ENCODE assay signal across 13 cellular contexts in the genomic region with DNA sequence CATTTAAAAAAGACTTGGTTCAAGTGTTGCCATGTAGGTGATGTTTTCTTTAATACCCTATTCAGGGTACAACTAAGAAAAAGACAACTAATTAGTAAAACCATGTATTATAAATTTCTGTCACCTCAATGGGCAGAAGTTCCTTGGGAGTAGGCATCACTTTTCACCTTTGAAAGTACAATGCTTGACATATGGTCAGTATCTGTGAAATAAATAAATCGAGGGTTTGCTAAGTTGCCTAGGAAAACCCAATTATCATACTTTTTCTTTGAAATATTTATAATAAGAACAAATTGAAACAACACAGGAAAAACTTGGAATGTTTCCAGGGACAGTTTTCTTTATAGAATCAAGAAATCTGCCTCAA. TPM values are rescaled to one million over a fixed set of nuclear protein-coding genes. Genes with fewer than 3 reads are reported as not detected.
DNase-seq lines count a peak whose midpoint lies in the region; ATAC-seq and TF ChIP-seq lines count a peak whose summit lies in the region.
"Had no signal": no experiment of that assay in that cellular context is flagged by ENCODE, and none has a peak within 500 bp of the region (broad histone marks: within the 10 kb centered on the region; RNA-seq: fewer than 3 reads in every experiment).

No MANE protein-coding gene starts in this region.

- H3K27ac ChIP-seq in Karpas-422 (ENCODE audit: low read length) = peak overlapping the region; percentile 69
- H3K27ac ChIP-seq in breast epithelium = peak overlapping the region; percentile 39 to 84
- H3K27ac ChIP-seq in mesendoderm (ENCODE audit: low read depth, low read length) = no peak overlapping the region

- peak overlapping the region; percentile 3 for H3K27ac Mint-ChIP-seq in type B pancreatic cell
- H3K27ac Mint-ChIP-seq: activated CD8-positive, alpha-beta memory T cell treated with anti-CD3 and anti-CD28 coated beads, Interleukin-2, amount 10 ng/mL, durations not matched to agents 7 days and 5 days; activated naive CD8-positive, alpha-beta T cell treated with anti-CD3 and anti-CD28 coated beads, Interleukin-2, amount 10 ng/mL, durations not matched to agents 7 days and 5 days had no signal

- WGBS in mesendoderm (ENCODE audit: extremely low coverage, insufficient coverage, low lambda C conversion rate) = no CpG with 5 or more reads among the region's 1 CpG

- no peak for TF ChIP-seq POLR2A in breast epithelium (IDR thresholded peaks at IDR 0.05)

- peaks cover 97% of the 10 kb centered on the region for H3K79me2 ChIP-seq in Karpas-422 (ENCODE audit: low read length)
- peaks cover 39% of the 10 kb centered on the region for H3K79me2 ChIP-seq in mesendoderm (ENCODE audit: control insufficient read depth, insufficient read depth, low read length)

- no peak overlapping the region for H2AK5ac ChIP-seq in mesendoderm (ENCODE audit: low read length)

- H3K9me2 ChIP-seq in Karpas-422 (replicated peaks; ENCODE audit: insufficient read depth, low read length) = no peaks in the 10 kb centered on the region

- TF ChIP-seq CTCF in breast epithelium (IDR thresholded peaks at IDR 0.05) (no peak), type B pancreatic cell (conservative IDR thresholded peaks at IDR 0.05) (no peak), omental fat pad (IDR thresholded peaks at IDR 0.05) (no peak)

- no peak overlapping the region for H2BK120ac ChIP-seq in mesendoderm (ENCODE audit: low read depth, low read length)

- H3K4me1 ChIP-seq in Karpas-422 (ENCODE audit: low read length) (peaks cover 74% of the 10 kb centered on the region), breast epithelium (peaks cover 0 to 6% of the 10 kb centered on the region in 2 donors), mesendoderm (ENCODE audit: control insufficient read depth, low read depth, low read length) (peaks cover 21% of the 10 kb centered on the region)

- ATAC-seq in GM18868 (IDR thresholded peaks at IDR 0.05; ENCODE audit: unreplicated experiment) (no peak), omental fat pad (ENCODE audit: low FRiP score) (no peak)
- ATAC-seq: activated CD8-positive, alpha-beta memory T cell treated with anti-CD3 and anti-CD28 coated beads, Interleukin-2, amount 10 ng/mL, durations not matched to agents 7 days and 5 days had no signal

- H2BK15ac ChIP-seq in mesendoderm (replicated peaks; ENCODE audit: low read depth) = no peak overlapping the region

- no peak for DNase-seq in Karpas-422
- DNase-seq in breast epithelium (ENCODE audit: low spot score in 2 of 2) = no peak
- no peak for DNase-seq in mesendoderm
- no peak for DNase-seq in type B pancreatic cell (ENCODE audit: extremely low spot score, unreplicated experiment)
- no peak for DNase-seq in activated T-cell treated with anti-CD3 and anti-CD28 coated beads for 4 hours
- no peak for DNase-seq in omental fat pad (ENCODE audit: low spot score)
- DNase-seq: activated CD8-positive, alpha-beta memory T cell treated with anti-CD3 and anti-CD28 coated beads, Interleukin-2, amount 10 ng/mL, durations not matched to agents 7 days and 5 days; activated naive CD8-positive, alpha-beta T cell treated with anti-CD3 and anti-CD28 coated beads, Interleukin-2, amount 10 ng/mL, durations not matched to agents 7 days and 5 days; effector CD8-positive, alpha-beta T cell; hippocampal formation; NCI-H1105 treated with DMSO at 0.1 percent for 48 hours; stimulated activated CD4-positive, alpha-beta T cell treated with anti-CD3 and anti-CD28 coated beads, Interleukin-4, amount 100 ng/mL, for 4 hours had no signal

- H3K9me3 ChIP-seq in Karpas-422 (ENCODE audit: low read length) (no peaks in the 10 kb centered on the region), breast epithelium (no peaks in the 10 kb centered on the region)

- peaks cover 28% of the 10 kb centered on the region for H3K36me3 Mint-ChIP-seq in type B pancreatic cell
- H3K36me3 Mint-ChIP-seq: activated CD8-positive, alpha-beta memory T cell treated with anti-CD3 and anti-CD28 coated beads, Interleukin-2, amount 10 ng/mL, durations not matched to agents 7 days and 5 days; activated naive CD8-positive, alpha-beta T cell treated with anti-CD3 and anti-CD28 coated beads, Interleukin-2, amount 10 ng/mL, durations not matched to agents 7 days and 5 days had no signal

- no peak overlapping the region for H3K4me3 ChIP-seq in Karpas-422 (ENCODE audit: low read length)
- no peak overlapping the region for H3K4me3 ChIP-seq in breast epithelium
- H3K4me3 ChIP-seq in mesendoderm (ENCODE audit: low read length) = no peak overlapping the region

- H3K9me3 Mint-ChIP-seq in type B pancreatic cell = peaks cover 4% of the 10 kb centered on the region
- H3K9me3 Mint-ChIP-seq: activated naive CD8-positive, alpha-beta T cell treated with anti-CD3 and anti-CD28 coated beads, Interleukin-2, amount 10 ng/mL, durations not matched to agents 7 days and 5 days had no signal

- no peak overlapping the region for H2AFZ ChIP-seq in Karpas-422 (ENCODE audit: low read length)

- no peaks in the 10 kb centered on the region for H4K20me1 ChIP-seq in Karpas-422 (ENCODE audit: insufficient read depth, low read depth, low read length)

- no peak overlapping the region for H4K8ac ChIP-seq in mesendoderm (ENCODE audit: low read depth, low read length)

- H3K4ac ChIP-seq in mesendoderm (ENCODE audit: low read depth, low read length) = no peak overlapping the region

- H3K27me3 ChIP-seq in Karpas-422 (ENCODE audit: low read length) = no peaks in the 10 kb centered on the region
- H3K27me3 ChIP-seq in breast epithelium = no peaks in the 10 kb centered on the region
- H3K27me3 ChIP-seq in mesendoderm (ENCODE audit: insufficient read depth, low read length, poor library complexity) = no peaks in the 10 kb centered on the region

- intact Hi-C loops in breast epithelium (cut with DNase I; ENCODE audit: low total_unique reads) = no loop called here

- peak overlapping the region; percentile 25 for H3K56ac ChIP-seq in mesendoderm (ENCODE audit: low read length)

- peaks cover 47% of the 10 kb centered on the region for H3K4me1 Mint-ChIP-seq in type B pancreatic cell (ENCODE audit: unreplicated experiment)
- H3K4me1 Mint-ChIP-seq: activated CD8-positive, alpha-beta memory T cell treated with anti-CD3 and anti-CD28 coated beads, Interleukin-2, amount 10 ng/mL, durations not matched to agents 7 days and 5 days had no signal

- H3K18ac ChIP-seq in mesendoderm (ENCODE audit: low read length) = no peak overlapping the region

- no peak overlapping the region for H4K5ac ChIP-seq in mesendoderm (ENCODE audit: low read length)

- peaks cover 41% of the 10 kb centered on the region for H3K36me3 ChIP-seq in Karpas-422 (ENCODE audit: insufficient read depth, low read length)
- no peaks in the 10 kb centered on the region for H3K36me3 ChIP-seq in breast epithelium
- H3K36me3 ChIP-seq in mesendoderm (ENCODE audit: control insufficient read depth, insufficient read depth, low read length) = no peaks in the 10 kb centered on the region

- H3K23ac ChIP-seq in mesendoderm (ENCODE audit: low read length) = no peak overlapping the region

- H3K9ac ChIP-seq in Karpas-422 (ENCODE audit: low read length) (no peak overlapping the region), mesendoderm (ENCODE audit: low read length) (no peak overlapping the region)

- H3K79me1 ChIP-seq in mesendoderm (ENCODE audit: low read length) = peaks cover 10% of the 10 kb centered on the region

- no peak overlapping the region for H3K4me3 Mint-ChIP-seq in type B pancreatic cell
- H3K4me3 Mint-ChIP-seq: activated CD8-positive, alpha-beta memory T cell treated with anti-CD3 and anti-CD28 coated beads, Interleukin-2, amount 10 ng/mL, durations not matched to agents 7 days and 5 days; activated naive CD8-positive, alpha-beta T cell treated with anti-CD3 and anti-CD28 coated beads, Interleukin-2, amount 10 ng/mL, durations not matched to agents 7 days and 5 days had no signal

- H3K4me2 ChIP-seq in Karpas-422 (ENCODE audit: low read depth, low read length, poor library complexity, severe bottlenecking) (peak overlapping the region; percentile 45), mesendoderm (ENCODE audit: low read length) (no peak overlapping the region)

- H2BK5ac ChIP-seq in mesendoderm (ENCODE audit: low read length) = peak overlapping the region; percentile 28

- no peaks in the 10 kb centered on the region for H3K27me3 Mint-ChIP-seq in type B pancreatic cell
- H3K27me3 Mint-ChIP-seq: activated CD8-positive, alpha-beta memory T cell treated with anti-CD3 and anti-CD28 coated beads, Interleukin-2, amount 10 ng/mL, durations not matched to agents 7 days and 5 days; activated naive CD8-positive, alpha-beta T cell treated with anti-CD3 and anti-CD28 coated beads, Interleukin-2, amount 10 ng/mL, durations not matched to agents 7 days and 5 days had no signal

RNA-seq across cellular contexts. Expression of a gene that starts 13.8 kb away (rescaled TPM):
- 42.2 and 42.5 TPM in 2 replicates for total RNA-seq in Karpas-422 (2014; rRNA removed; shearing (Covaris generic); ENCODE audit: low replicate concordance)
- total RNA-seq in breast epithelium = 10 to 100 TPM in 2 of 3 donors, 1 to 10 TPM in 1; 5.6 to 28.0 (median 13.1) TPM
- polyA plus RNA-seq in mesendoderm (2013, experiment 1 of 2) = 8.6 TPM
- 8.7 TPM for polyA plus RNA-seq in mesendoderm (2013, experiment 2 of 2)
- 15.8 and 27.5 TPM in 2 replicates for total RNA-seq in type B pancreatic cell (ENCODE audit: low replicate concordance)
- total RNA-seq in omental fat pad = 1 to 10 TPM; 6.6 to 9.6 (median 7.4) TPM

RNA-seq across cellular contexts. Expression of a gene that starts 14.1 kb away (rescaled TPM):
- total RNA-seq in Karpas-422 (2014; rRNA removed; shearing (Covaris generic); ENCODE audit: low replicate concordance) = 85.9 and 169 TPM in 2 replicates
- 100 to 1,000 TPM in 1 of 3 donors, 10 to 100 TPM in 2; 72.8 to 126 (median 73.8) TPM for total RNA-seq in breast epithelium
- polyA plus RNA-seq in mesendoderm (2013, experiment 1 of 2) = 45.3 TPM
- 45.4 TPM for polyA plus RNA-seq in mesendoderm (2013, experiment 2 of 2)
- 58.6 and 69.1 TPM in 2 replicates for total RNA-seq in type B pancreatic cell (ENCODE audit: low replicate concordance)
- 10 to 100 TPM; 57.3 to 75.8 (median 64.0) TPM for total RNA-seq in omental fat pad
